Comparison of ENCODE assay signal across 19 cellular contexts in genomic region chr17:73045722-73046121, GRCh38.
"Had no signal": no experiment of that assay in that cellular context is flagged by ENCODE, and none has a peak within 500 bp of the region (broad histone marks: within the 10 kb centered on the region; RNA-seq: fewer than 3 reads in every experiment).

No MANE protein-coding gene starts in this region.

- H3K27me3 Mint-ChIP-seq: activated CD4-positive, alpha-beta memory T cell treated with anti-CD3 and anti-CD28 coated beads for 36 hours; activated CD4-positive, alpha-beta T cell treated with anti-CD3 and anti-CD28 coated beads for 36 hours; activated CD8-positive, alpha-beta memory T cell treated with anti-CD3 and anti-CD28 coated beads, Interleukin-2, amount 10 ng/mL, durations not matched to agents 7 days and 5 days; activated T-cell treated with anti-CD3 and anti-CD28 coated beads, Interleukin-2, amount 50 U/mL, for 24 hours; naive thymus-derived CD8-positive, alpha-beta T cell; T-helper 17 cell had no signal

- H3K9me3 ChIP-seq: mucosa of descending colon, testis had no signal

- H3K27me3 ChIP-seq: esophagus squamous epithelium, left lung, testis had no signal

- DNase-seq: activated CD4-positive, alpha-beta memory T cell treated with anti-CD3 and anti-CD28 coated beads for 36 hours; activated CD4-positive, alpha-beta T cell treated with anti-CD3 and anti-CD28 coated beads for 36 hours; activated CD8-positive, alpha-beta memory T cell treated with anti-CD3 and anti-CD28 coated beads, Interleukin-2, amount 10 ng/mL, durations not matched to agents 7 days and 5 days; activated naive CD4-positive, alpha-beta T cell treated with anti-CD3 and anti-CD28 coated beads, Interleukin-2, amount 50 U/mL, for 16 hours; activated T-cell treated with anti-CD3 and anti-CD28 coated beads, Interleukin-2, amount 50 U/mL, for 24 hours; esophagus squamous epithelium; hippocampal formation; kidney; left lung; mucosa of descending colon; naive thymus-derived CD8-positive, alpha-beta T cell; small intestine; stimulated activated CD4-positive, alpha-beta T cell treated with anti-CD3 and anti-CD28 coated beads, Interleukin-4, amount 100 ng/mL, for 4 hours; stimulated activated CD8-positive, alpha-beta memory T cell treated with anti-CD3 and anti-CD28 coated beads, Interleukin-4, amount 100 ng/mL, for 48 hours; stimulated activated naive CD4-positive, alpha-beta T cell treated with Interleukin-2 at 50 U/mL for 16 hours; T-helper 17 cell; testis had no signal

- H3K4me1 ChIP-seq: testis had no signal

- H3K4me3 Mint-ChIP-seq: activated CD4-positive, alpha-beta memory T cell treated with anti-CD3 and anti-CD28 coated beads for 36 hours; activated CD4-positive, alpha-beta T cell treated with anti-CD3 and anti-CD28 coated beads for 36 hours; activated CD8-positive, alpha-beta memory T cell treated with anti-CD3 and anti-CD28 coated beads, Interleukin-2, amount 10 ng/mL, durations not matched to agents 7 days and 5 days; activated T-cell treated with anti-CD3 and anti-CD28 coated beads, Interleukin-2, amount 50 U/mL, for 24 hours; naive thymus-derived CD8-positive, alpha-beta T cell; T-helper 17 cell had no signal

- H3K4me1 Mint-ChIP-seq: activated CD8-positive, alpha-beta memory T cell treated with anti-CD3 and anti-CD28 coated beads, Interleukin-2, amount 10 ng/mL, durations not matched to agents 7 days and 5 days had no signal

- H3K4me3 ChIP-seq: coronary artery, esophagus squamous epithelium, left lung, mucosa of descending colon, testis had no signal

- H3K27ac Mint-ChIP-seq: activated CD4-positive, alpha-beta memory T cell treated with anti-CD3 and anti-CD28 coated beads for 36 hours; activated CD4-positive, alpha-beta T cell treated with anti-CD3 and anti-CD28 coated beads for 36 hours; activated CD8-positive, alpha-beta memory T cell treated with anti-CD3 and anti-CD28 coated beads, Interleukin-2, amount 10 ng/mL, durations not matched to agents 7 days and 5 days; activated T-cell treated with anti-CD3 and anti-CD28 coated beads, Interleukin-2, amount 50 U/mL, for 24 hours; progenitor cell of endocrine pancreas; T-helper 17 cell had no signal

- H3K27ac ChIP-seq: coronary artery, esophagus squamous epithelium, left lung, testis had no signal
